In genomic region chr3:196179380-196180308, GRCh38 we compare ENCODE assay signal across 2 cellular contexts.
TF ChIP-seq lines count a peak whose summit lies in the region.

No MANE protein-coding gene starts in this region.

TF ChIP-seq in IMR-90, 13 proteins besides CTCF, POLR2A, EP300 and RAD21:
- TF ChIP-seq RFX5 (IDR thresholded peaks at IDR 0.05; ENCODE audit: low read depth, low read length) (0 out of 2 replicates have a peak, but pooled peaks have one; percentile 49), RCOR1 (IDR thresholded peaks at IDR 0.05; ENCODE audit: insufficient replicate concordance, low read length) (peak; percentile 12), CEBPB (IDR thresholded peaks at IDR 0.05; ENCODE audit: low read depth, low read length) (no peak)
- TF ChIP-seq, protein P1, sequence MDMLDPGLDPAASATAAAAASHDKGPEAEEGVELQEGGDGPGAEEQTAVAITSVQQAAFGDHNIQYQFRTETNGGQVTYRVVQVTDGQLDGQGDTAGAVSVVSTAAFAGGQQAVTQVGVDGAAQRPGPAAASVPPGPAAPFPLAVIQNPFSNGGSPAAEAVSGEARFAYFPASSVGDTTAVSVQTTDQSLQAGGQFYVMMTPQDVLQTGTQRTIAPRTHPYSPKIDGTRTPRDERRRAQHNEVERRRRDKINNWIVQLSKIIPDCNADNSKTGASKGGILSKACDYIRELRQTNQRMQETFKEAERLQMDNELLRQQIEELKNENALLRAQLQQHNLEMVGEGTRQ (IDR thresholded peaks at IDR 0.05; ENCODE audit: low read depth, low read length), result no peak

TF ChIP-seq in HepG2, 621 proteins besides CTCF, POLR2A, EP300 and RAD21:
- TF ChIP-seq GLI4 (CRISPR knock-in tag; IDR thresholded peaks at IDR 0.05; ENCODE audit: borderline replicate concordance) (no peak), NFYC (CRISPR knock-in tag; IDR thresholded peaks at IDR 0.05) (no peak), STAT6 (CRISPR knock-in tag; IDR thresholded peaks at IDR 0.05; ENCODE audit: borderline replicate concordance) (no peak), SKI (IDR thresholded peaks at IDR 0.05; ENCODE audit: partially characterized antibody) (no peak), KDM4B (CRISPR knock-in tag; IDR thresholded peaks at IDR 0.05) (no peak), ZNF468 (CRISPR knock-in tag; IDR thresholded peaks at IDR 0.05) (no peak), ZNF746 (CRISPR knock-in tag; IDR thresholded peaks at IDR 0.05) (no peak), SRF (IDR thresholded peaks at IDR 0.05; ENCODE audit: low read depth, low read length) (no peak), ZMYM2 (CRISPR knock-in tag; IDR thresholded peaks at IDR 0.05) (no peak), ZNF432 (CRISPR knock-in tag; IDR thresholded peaks at IDR 0.05; ENCODE audit: borderline replicate concordance) (no peak), HMG20B (CRISPR knock-in tag; conservative IDR thresholded peaks at IDR 0.05) (no peak), CBX5 (CRISPR knock-in tag; IDR thresholded peaks at IDR 0.05; ENCODE audit: borderline replicate concordance) (no peak), ZNF274 (CRISPR knock-in tag; IDR thresholded peaks at IDR 0.05) (0 out of 2 replicates have a peak, but pooled peaks have one; percentile 38)
- TF ChIP-seq, protein P2, sequence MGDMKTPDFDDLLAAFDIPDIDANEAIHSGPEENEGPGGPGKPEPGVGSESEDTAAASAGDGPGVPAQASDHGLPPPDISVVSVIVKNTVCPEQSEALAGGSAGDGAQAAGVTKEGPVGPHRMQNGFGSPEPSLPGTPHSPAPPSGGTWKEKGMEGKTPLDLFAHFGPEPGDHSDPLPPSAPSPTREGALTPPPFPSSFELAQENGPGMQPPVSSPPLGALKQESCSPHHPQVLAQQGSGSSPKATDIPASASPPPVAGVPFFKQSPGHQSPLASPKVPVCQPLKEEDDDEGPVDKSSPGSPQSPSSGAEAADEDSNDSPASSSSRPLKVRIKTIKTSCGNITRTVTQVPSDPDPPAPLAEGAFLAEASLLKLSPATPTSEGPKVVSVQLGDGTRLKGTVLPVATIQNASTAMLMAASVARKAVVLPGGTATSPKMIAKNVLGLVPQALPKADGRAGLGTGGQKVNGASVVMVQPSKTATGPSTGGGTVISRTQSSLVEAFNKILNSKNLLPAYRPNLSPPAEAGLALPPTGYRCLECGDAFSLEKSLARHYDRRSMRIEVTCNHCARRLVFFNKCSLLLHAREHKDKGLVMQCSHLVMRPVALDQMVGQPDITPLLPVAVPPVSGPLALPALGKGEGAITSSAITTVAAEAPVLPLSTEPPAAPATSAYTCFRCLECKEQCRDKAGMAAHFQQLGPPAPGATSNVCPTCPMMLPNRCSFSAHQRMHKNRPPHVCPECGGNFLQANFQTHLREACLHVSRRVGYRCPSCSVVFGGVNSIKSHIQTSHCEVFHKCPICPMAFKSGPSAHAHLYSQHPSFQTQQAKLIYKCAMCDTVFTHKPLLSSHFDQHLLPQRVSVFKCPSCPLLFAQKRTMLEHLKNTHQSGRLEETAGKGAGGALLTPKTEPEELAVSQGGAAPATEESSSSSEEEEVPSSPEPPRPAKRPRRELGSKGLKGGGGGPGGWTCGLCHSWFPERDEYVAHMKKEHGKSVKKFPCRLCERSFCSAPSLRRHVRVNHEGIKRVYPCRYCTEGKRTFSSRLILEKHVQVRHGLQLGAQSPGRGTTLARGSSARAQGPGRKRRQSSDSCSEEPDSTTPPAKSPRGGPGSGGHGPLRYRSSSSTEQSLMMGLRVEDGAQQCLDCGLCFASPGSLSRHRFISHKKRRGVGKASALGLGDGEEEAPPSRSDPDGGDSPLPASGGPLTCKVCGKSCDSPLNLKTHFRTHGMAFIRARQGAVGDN (CRISPR knock-in tag; IDR thresholded peaks at IDR 0.05), result peak; percentile 34; the same call in 1 of the 2 replicates
- TF ChIP-seq, protein P3, sequence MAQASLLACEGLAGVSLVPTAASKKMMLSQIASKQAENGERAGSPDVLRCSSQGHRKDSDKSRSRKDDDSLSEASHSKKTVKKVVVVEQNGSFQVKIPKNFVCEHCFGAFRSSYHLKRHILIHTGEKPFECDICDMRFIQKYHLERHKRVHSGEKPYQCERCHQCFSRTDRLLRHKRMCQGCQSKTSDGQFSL (CRISPR knock-in tag; IDR thresholded peaks at IDR 0.05), result no peak
- TF ChIP-seq, protein P4, sequence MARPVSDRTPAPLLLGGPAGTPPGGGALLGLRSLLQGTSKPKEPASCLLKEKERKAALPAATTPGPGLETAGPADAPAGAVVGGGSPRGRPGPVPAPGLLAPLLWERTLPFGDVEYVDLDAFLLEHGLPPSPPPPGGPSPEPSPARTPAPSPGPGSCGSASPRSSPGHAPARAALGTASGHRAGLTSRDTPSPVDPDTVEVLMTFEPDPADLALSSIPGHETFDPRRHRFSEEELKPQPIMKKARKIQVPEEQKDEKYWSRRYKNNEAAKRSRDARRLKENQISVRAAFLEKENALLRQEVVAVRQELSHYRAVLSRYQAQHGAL (CRISPR knock-in tag; IDR thresholded peaks at IDR 0.05; ENCODE audit: not compliant biosample characterization), result no peak
TF ChIP-seq in HepG2: peak in this region for 2.
